Comparison of ENCODE assay signal across 8 cellular contexts in the genomic region with DNA sequence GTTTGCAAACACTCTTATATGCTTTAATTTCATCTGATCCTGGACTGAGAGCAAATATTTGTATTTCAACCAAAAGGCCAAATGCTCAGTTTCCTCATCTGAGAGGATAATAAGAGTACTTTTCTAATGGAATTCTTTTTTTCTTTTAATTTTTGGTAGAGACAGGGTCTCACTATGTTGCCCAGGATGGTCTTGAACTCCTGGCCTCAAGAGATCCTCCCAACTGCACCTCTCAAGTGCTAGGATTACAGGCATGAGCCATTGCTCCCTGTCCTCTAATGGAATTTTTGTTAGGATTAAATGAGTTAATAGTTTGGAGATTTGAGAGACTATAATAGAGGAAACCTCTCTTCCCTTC.
DNase-seq lines count a peak whose midpoint lies in the region; ATAC-seq lines count a peak whose summit lies in the region.

No MANE protein-coding gene starts in this region.

- H3K36me3 Mint-ChIP-seq in activated T-helper 17 cell treated with anti-CD3 and anti-CD28 coated beads, Interleukin-2, amount 50 U/mL, for 72 hours (ENCODE audit: low read depth): peaks cover 80% of the 10 kb centered on the region
- H3K36me3 Mint-ChIP-seq in stimulated activated memory B cell treated with anti-CD40 and anti-IgM and Interleukin-4, amounts not matched to agents 10 μg/mL and 1 μg/mL and 100 μg/mL, for 72 hours: no peaks in the 10 kb centered on the region

- H3K27ac ChIP-seq in iPS-20b (ENCODE audit: low read length): peak overlapping the region; percentile 70

- H3K4me1 Mint-ChIP-seq in activated T-helper 17 cell treated with anti-CD3 and anti-CD28 coated beads, Interleukin-2, amount 50 U/mL, for 72 hours: peaks cover 19% of the 10 kb centered on the region
- peaks cover 74% of the 10 kb centered on the region for H3K4me1 Mint-ChIP-seq in stimulated activated memory B cell treated with anti-CD40 and anti-IgM and Interleukin-4, amounts not matched to agents 10 μg/mL and 1 μg/mL and 100 μg/mL, for 72 hours

- DNase-seq in DMS53 treated with DMSO at 0.1 percent for 48 hours (lab: John Stamatoyannopoulos, UW; ENCODE audit: unreplicated experiment): peak; percentile 65
- no peak for DNase-seq in DMS53 (lab: John Stamatoyannopoulos, UW)
- no peak for DNase-seq in cortex of kidney (lab: John Stamatoyannopoulos, UW)

- H3K36me3 ChIP-seq in iPS-20b (ENCODE audit: insufficient read depth, low read depth, low read length): no peaks in the 10 kb centered on the region

- H3K4me3 Mint-ChIP-seq in activated T-helper 17 cell treated with anti-CD3 and anti-CD28 coated beads, Interleukin-2, amount 50 U/mL, for 72 hours: peak overlapping the region; percentile 97
- no peak overlapping the region for H3K4me3 Mint-ChIP-seq in stimulated activated memory B cell treated with anti-CD40 and anti-IgM and Interleukin-4, amounts not matched to agents 10 μg/mL and 1 μg/mL and 100 μg/mL, for 72 hours

- ATAC-seq in activated T-helper 17 cell treated with anti-CD3 and anti-CD28 coated beads, Interleukin-2, amount 50 U/mL, for 72 hours (replicated peaks): no peak
- ATAC-seq in stimulated activated memory B cell treated with anti-CD40 and anti-IgM and Interleukin-4, amounts not matched to agents 10 μg/mL and 1 μg/mL and 100 μg/mL, for 72 hours: no peak
- no peak for ATAC-seq in GM21825 (IDR thresholded peaks at IDR 0.05; ENCODE audit: unreplicated experiment)
- ATAC-seq in GM19463 (IDR thresholded peaks at IDR 0.05; ENCODE audit: unreplicated experiment): no peak

- H3K4me1 ChIP-seq in iPS-20b (ENCODE audit: insufficient read depth, low read length): peaks cover 5% of the 10 kb centered on the region; the same call in 1 of the 2 replicates

- no peak overlapping the region for H3K4me3 ChIP-seq in iPS-20b (ENCODE audit: low read length)

- peaks cover 3% of the 10 kb centered on the region for H3K9me3 Mint-ChIP-seq in activated T-helper 17 cell treated with anti-CD3 and anti-CD28 coated beads, Interleukin-2, amount 50 U/mL, for 72 hours
- no peaks in the 10 kb centered on the region for H3K9me3 Mint-ChIP-seq in stimulated activated memory B cell treated with anti-CD40 and anti-IgM and Interleukin-4, amounts not matched to agents 10 μg/mL and 1 μg/mL and 100 μg/mL, for 72 hours

- H3K9ac ChIP-seq in iPS-20b (ENCODE audit: low read depth, low read length): peak overlapping the region; percentile 63; the same call in 1 of the 2 replicates

- H3K27ac Mint-ChIP-seq in activated T-helper 17 cell treated with anti-CD3 and anti-CD28 coated beads, Interleukin-2, amount 50 U/mL, for 72 hours: peak overlapping the region; percentile 100
- peak overlapping the region; percentile 100 for H3K27ac Mint-ChIP-seq in stimulated activated memory B cell treated with anti-CD40 and anti-IgM and Interleukin-4, amounts not matched to agents 10 μg/mL and 1 μg/mL and 100 μg/mL, for 72 hours

- H3K27me3 ChIP-seq in iPS-20b (ENCODE audit: insufficient read depth, low read length): no peaks in the 10 kb centered on the region

- no peaks in the 10 kb centered on the region for H3K27me3 Mint-ChIP-seq in activated T-helper 17 cell treated with anti-CD3 and anti-CD28 coated beads, Interleukin-2, amount 50 U/mL, for 72 hours
- no peaks in the 10 kb centered on the region for H3K27me3 Mint-ChIP-seq in stimulated activated memory B cell treated with anti-CD40 and anti-IgM and Interleukin-4, amounts not matched to agents 10 μg/mL and 1 μg/mL and 100 μg/mL, for 72 hours

- no peaks in the 10 kb centered on the region for H3K9me3 ChIP-seq in iPS-20b (ENCODE audit: insufficient read depth, low read depth, low read length)
